ENCODE assay signal across 7 cellular contexts in the genomic region with DNA sequence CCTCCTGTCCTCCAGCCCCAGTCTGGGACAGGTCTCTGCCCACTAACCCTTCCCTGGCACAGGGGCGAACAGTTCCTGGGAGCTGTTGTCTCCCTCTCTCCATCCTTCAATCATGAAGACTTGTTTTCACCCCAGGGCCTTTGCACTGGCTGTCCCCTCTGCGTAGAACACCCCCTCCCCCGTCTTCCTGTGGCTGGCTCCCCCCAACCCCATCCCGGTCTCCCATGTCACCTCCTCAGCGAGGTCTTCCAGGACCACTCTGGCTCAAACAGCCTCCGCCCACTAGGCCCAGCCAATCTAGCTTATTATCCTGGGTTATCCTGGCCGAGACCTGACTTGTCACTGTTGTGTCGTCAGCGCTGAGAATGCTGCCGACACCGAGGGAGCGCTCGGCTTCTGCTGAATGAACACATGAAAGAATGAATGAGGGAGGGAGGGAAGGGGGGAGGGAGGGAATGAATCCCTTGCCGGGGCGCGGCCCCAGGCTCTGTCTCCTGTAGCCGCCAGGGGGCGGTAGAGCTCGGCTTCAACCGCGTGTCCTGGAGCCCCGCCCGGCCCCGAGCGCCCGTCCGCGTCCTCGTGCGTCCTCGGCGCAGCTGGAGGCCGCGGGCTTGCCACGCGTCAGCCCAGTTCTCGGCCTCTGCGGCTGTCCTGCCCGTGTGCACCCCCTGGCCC. TPM values are rescaled to one million over a fixed set of nuclear protein-coding genes. Genes with fewer than 3 reads are reported as not detected.
DNase-seq lines count a peak whose midpoint lies in the region; ATAC-seq, FAIRE-seq and TF ChIP-seq lines count a peak whose summit lies in the region.
"Not testable (repeated sequence)": the region's sequence is repeated elsewhere in the genome, so short reads cannot be mapped to it uniquely, and the experiment has no call there.

No MANE protein-coding gene starts in this region.

- H3K4me3 Mint-ChIP-seq in activated CD8-positive, alpha-beta T cell treated with anti-CD3 and anti-CD28 coated beads, Interleukin-2, amount 10 ng/mL, durations not matched to agents 7 days and 5 days: not testable (repeated sequence)

- 57% methylated on average over 6 of the region's 39 CpGs for WGBS in HUES64
- WGBS in pancreas, 2 donors: 58 to 83% methylated on average over 5 to 8 of the region's 39 CpGs

- not testable (repeated sequence) for DNase-seq in activated CD8-positive, alpha-beta T cell treated with anti-CD3 and anti-CD28 coated beads, Interleukin-2, amount 10 ng/mL, durations not matched to agents 7 days and 5 days
- DNase-seq in ecto neural progenitor cell (ENCODE audit: low spot score) (peak; percentile 45), left lung (peak; percentile 24), pancreas (peak in 1 of 6 donors; percentile 24)

- intact Hi-C loops in left lung (cut with DNase I): not testable (repeated sequence)
- intact Hi-C loops in pancreas (cut with DNase I): loop anchor here in 1 of 3 donors (10.0 kb wide), 1 partner anchor 198 kb away; no protein-coding TSS in a partner anchor

- CTCF ChIA-PET in activated CD8-positive, alpha-beta T cell treated with anti-CD3 and anti-CD28 coated beads, Interleukin-2, amount 10 ng/mL, durations not matched to agents 7 days and 5 days (lab: Charles Lee): interaction anchor here (0.8 kb wide), 1 partner anchor 195 kb away, joined by 3 read pairs; no protein-coding TSS in a partner anchor

- not testable (repeated sequence) for H3K4me1 Mint-ChIP-seq in activated CD8-positive, alpha-beta T cell treated with anti-CD3 and anti-CD28 coated beads, Interleukin-2, amount 10 ng/mL, durations not matched to agents 7 days and 5 days (ENCODE audit: low read depth)

- H3K9me3 Mint-ChIP-seq in activated CD8-positive, alpha-beta T cell treated with anti-CD3 and anti-CD28 coated beads, Interleukin-2, amount 10 ng/mL, durations not matched to agents 7 days and 5 days (ENCODE audit: insufficient read depth): not testable (repeated sequence)

- peak in 1 of 2 donors; percentile 12 for TF ChIP-seq CTCF in left lung (IDR thresholded peaks at IDR 0.05)
- not testable (repeated sequence) for TF ChIP-seq CTCF in pancreas (IDR thresholded peaks at IDR 0.05)

- H3K27ac Mint-ChIP-seq in activated CD8-positive, alpha-beta T cell treated with anti-CD3 and anti-CD28 coated beads, Interleukin-2, amount 10 ng/mL, durations not matched to agents 7 days and 5 days: not testable (repeated sequence)

- POLR2A ChIA-PET in activated CD8-positive, alpha-beta T cell treated with anti-CD3 and anti-CD28 coated beads, Interleukin-2, amount 10 ng/mL, durations not matched to agents 7 days and 5 days (lab: Charles Lee): not testable (repeated sequence)

- H3K36me3 Mint-ChIP-seq in activated CD8-positive, alpha-beta T cell treated with anti-CD3 and anti-CD28 coated beads, Interleukin-2, amount 10 ng/mL, durations not matched to agents 7 days and 5 days (ENCODE audit: low read depth): not testable (repeated sequence)

- H3K27ac ChIP-seq in HUES64 (ENCODE audit: low read depth, low read length); left lung; pancreas: not testable (repeated sequence)

- not testable (repeated sequence) for H3K4me1 ChIP-seq in HUES64 (ENCODE audit: insufficient read depth, low read length); left lung; pancreas

- H3K4me3 ChIP-seq in HUES64 (ENCODE audit: low read length) (peak overlapping the region; percentile 44), pancreas (peak overlapping the region in 1 of 4 donors; percentile 12)
- H3K4me3 ChIP-seq in left lung: not testable (repeated sequence)

- not testable (repeated sequence) for H3K9ac ChIP-seq in HUES64 (ENCODE audit: low read depth, low read length)

- FAIRE-seq in pancreas (lab: Jason Lieb, UNC): not testable (repeated sequence)

- ATAC-seq in GM18907 (IDR thresholded peaks at IDR 0.05; ENCODE audit: unreplicated experiment) (peak; percentile 47), HG02588 (IDR thresholded peaks at IDR 0.05; ENCODE audit: unreplicated experiment) (peak; percentile 48), left lung (peak; percentile 88), pancreas (peak; percentile 78 to 89 (median 85))
- peak; percentile 91 for ATAC-seq in activated CD8-positive, alpha-beta T cell treated with anti-CD3 and anti-CD28 coated beads, Interleukin-2, amount 10 ng/mL, durations not matched to agents 7 days and 5 days

- H3K9me3 ChIP-seq in HUES64 (ENCODE audit: insufficient read depth, low read depth, low read length); left lung; pancreas: not testable (repeated sequence)

- peaks cover 16% of the 10 kb centered on the region for H3K27me3 ChIP-seq in HUES64 (ENCODE audit: insufficient read depth, low read length)
- not testable (repeated sequence) for H3K27me3 ChIP-seq in left lung, pancreas

- H3K27me3 Mint-ChIP-seq in activated CD8-positive, alpha-beta T cell treated with anti-CD3 and anti-CD28 coated beads, Interleukin-2, amount 10 ng/mL, durations not matched to agents 7 days and 5 days (ENCODE audit: low read depth): not testable (repeated sequence)

- not testable (repeated sequence) for H3K36me3 ChIP-seq in HUES64 (ENCODE audit: insufficient read depth, low read length); pancreas
- peaks cover 0 to 43% of the 10 kb centered on the region in 2 donors for H3K36me3 ChIP-seq in left lung

RNA-seq across cellular contexts. Expression of gene MAP2K3, which starts 31.8 kb away (rescaled TPM):
- 22.3 TPM for polyA plus RNA-seq in HUES64 (2013, experiment 1 of 2)
- polyA plus RNA-seq in HUES64 (2013, experiment 2 of 2): 24.4 TPM
- total RNA-seq in activated CD8-positive, alpha-beta T cell treated with anti-CD3 and anti-CD28 coated beads, Interleukin-2, amount 10 ng/mL, durations not matched to agents 7 days and 5 days: 10 to 100 TPM; 57.4 to 57.8 TPM
- total RNA-seq in left lung (100 to 1,000 TPM in 1 of 2 donors, 10 to 100 TPM in 1; 62.5 to 101 TPM), pancreas (10 to 100 TPM; 16.4 to 25.0 (median 19.9) TPM)
- 10 to 100 TPM; 21.9 to 40.9 TPM for polyA plus RNA-seq in pancreas

RNA-seq across cellular contexts. Expression of gene KCNJ12, which starts 59.8 kb away (rescaled TPM):
- 0.65 TPM for polyA plus RNA-seq in HUES64 (2013, experiment 1 of 2)
- 0.76 TPM for polyA plus RNA-seq in HUES64 (2013, experiment 2 of 2)
- not detected for total RNA-seq in activated CD8-positive, alpha-beta T cell treated with anti-CD3 and anti-CD28 coated beads, Interleukin-2, amount 10 ng/mL, durations not matched to agents 7 days and 5 days
- total RNA-seq in left lung (1 to 10 TPM; 3.0 to 4.0 TPM), pancreas (under 1 TPM; 0.09 to 0.37 (median 0.12) TPM)
- polyA plus RNA-seq in pancreas: under 1 TPM; 0.15 to 0.16 TPM
